In genomic region chr6:9464583-9464982, GRCh38 we compare ENCODE assay signal across 18 cellular contexts.
DNase-seq lines count a peak whose midpoint lies in the region; ATAC-seq, FAIRE-seq and TF ChIP-seq lines count a peak whose summit lies in the region.
"Had no signal": no experiment of that assay in that cellular context is flagged by ENCODE, and none has a peak within 500 bp of the region (broad histone marks: within the 10 kb centered on the region; RNA-seq: fewer than 3 reads in every experiment).

No MANE protein-coding gene starts in this region.

- no peak for TF ChIP-seq RAD21 in HepG2 (CRISPR knock-in tag; IDR thresholded peaks at IDR 0.05)

- in situ Hi-C loops in HepG2 (cut with HindIII; ENCODE audit: extremely low pct_ligation_motif_present, low pct_unique_long_range_greater_than_20kb), result no loop called here

- no peak overlapping the region for H2BK15ac ChIP-seq in mesenchymal stem cell (ENCODE audit: low read depth, poor library complexity, severe bottlenecking)

- H2BK5ac ChIP-seq in mesenchymal stem cell (ENCODE audit: low read depth, low read length, poor library complexity, severe bottlenecking), result no peak overlapping the region

- H3K4me3 ChIP-seq in HepG2 (replicated peaks in 1 of 3; ENCODE audit: insufficient read depth in 1 of 3, low read depth in 2 of 3, low read length in 3 of 3), result no peak overlapping the region
- H3K4me3 ChIP-seq in right lobe of liver, result no peak overlapping the region
- H3K4me3 ChIP-seq in mesenchymal stem cell (ENCODE audit: insufficient read depth in 1 of 2, low read depth in 1 of 2, low read length in 2 of 2), result no peak overlapping the region
- H3K4me3 ChIP-seq in colonic mucosa, result no peak overlapping the region

- H4K91ac ChIP-seq in mesenchymal stem cell (ENCODE audit: low read length), result no peak overlapping the region

- H3K36me3 ChIP-seq in HepG2 (replicated peaks in 1 of 2; ENCODE audit: control insufficient read depth in 1 of 2, insufficient read depth in 2 of 2, low read length in 2 of 2) (no peaks in the 10 kb centered on the region), right lobe of liver (no peaks in the 10 kb centered on the region), mesenchymal stem cell (ENCODE audit: control insufficient read depth in 1 of 2, insufficient read depth in 2 of 2, low read depth in 1 of 2, low read length in 2 of 2) (no peaks in the 10 kb centered on the region), colonic mucosa (no peaks in the 10 kb centered on the region)

- POLR2A ChIA-PET in HepG2 (lab: Yijun Ruan, JAX), result no interaction called here

- intact Hi-C loops in HepG2 (cut with micrococcal nuclease; ENCODE audit: unreplicated experiment), result no loop called here
- intact Hi-C loops in right lobe of liver (cut with DNase I), result no loop called here
- intact Hi-C loops in colonic mucosa (cut with DNase I), result no loop called here

- no peak overlapping the region for H4K8ac ChIP-seq in mesenchymal stem cell (ENCODE audit: low read length)

- H3K79me1 ChIP-seq in mesenchymal stem cell (replicated peaks; ENCODE audit: low read length, poor library complexity, severe bottlenecking), result no peaks in the 10 kb centered on the region

- peaks cover 28% of the 10 kb centered on the region for H3K9me3 ChIP-seq in HepG2 (ENCODE audit: low read length)
- no peaks in the 10 kb centered on the region for H3K9me3 ChIP-seq in right lobe of liver
- no peaks in the 10 kb centered on the region for H3K9me3 ChIP-seq in mesenchymal stem cell (ENCODE audit: control insufficient read depth, low read length)
- no peaks in the 10 kb centered on the region for H3K9me3 ChIP-seq in colonic mucosa

- H3K4me1 ChIP-seq in HepG2 (ENCODE audit: insufficient read depth, low read length) (no peaks in the 10 kb centered on the region), right lobe of liver (no peaks in the 10 kb centered on the region), mesenchymal stem cell (ENCODE audit: control insufficient read depth, insufficient read depth, low read depth, low read length) (no peaks in the 10 kb centered on the region), colonic mucosa (no peaks in the 10 kb centered on the region)

- H2AK5ac ChIP-seq in mesenchymal stem cell (ENCODE audit: low read length, severe bottlenecking), result no peak overlapping the region

- H3K14ac ChIP-seq in mesenchymal stem cell (ENCODE audit: low read length in 2 of 2), result no peak overlapping the region

- ATAC-seq in HepG2 (no peak), right lobe of liver (no peak)

- CTCF ChIA-PET in HepG2 (lab: Yijun Ruan, JAX; ENCODE audit: low intra/inter-chr PET ratio, low total read pairs), result no interaction called here

- WGBS in HepG2 (ENCODE audit: low lambda C conversion rate), result 6% methylated on average over 2 of the region's 2 CpGs
- WGBS in right lobe of liver (ENCODE audit: insufficient coverage, low coverage, low lambda C conversion rate, missing lambda C conversion rate), result 39% methylated on average over 2 of the region's 2 CpGs
- 78% methylated on average over 2 of the region's 2 CpGs for WGBS in mesenchymal stem cell

- H3K79me2 ChIP-seq in HepG2 (ENCODE audit: insufficient read depth, low read length), result no peaks in the 10 kb centered on the region

- no peak for FAIRE-seq in HepG2 (lab: Jason Lieb, UNC)
- FAIRE-seq: G401.6, GM12892 had no signal

- no peak overlapping the region for H3K18ac ChIP-seq in mesenchymal stem cell (ENCODE audit: low read depth in 1 of 2, low read length in 2 of 2)

- BruUV-seq in HepG2 (replicated peaks; lab: Mats Ljungman, UMichigan), result no TSS peak

- H3K27me3 ChIP-seq in HepG2 (ENCODE audit: control insufficient read depth in 1 of 2, insufficient read depth in 2 of 2, low read length in 2 of 2) (no peaks in the 10 kb centered on the region), right lobe of liver (no peaks in the 10 kb centered on the region), mesenchymal stem cell (ENCODE audit: control insufficient read depth in 1 of 2, insufficient read depth in 1 of 2, low read length in 2 of 2) (no peaks in the 10 kb centered on the region), colonic mucosa (no peaks in the 10 kb centered on the region)

- TF ChIP-seq POLR2A in HepG2 (IDR thresholded peaks at IDR 0.05; ENCODE audit: insufficient read depth in 1 of 2, low read depth in 2 of 2, low read length in 2 of 2), result no peak
- TF ChIP-seq POLR2A in right lobe of liver (IDR thresholded peaks at IDR 0.05), result no peak

- H2BK120ac ChIP-seq in mesenchymal stem cell (ENCODE audit: low read depth, low read length), result peak overlapping the region; percentile 5

- H3K27ac ChIP-seq in HepG2 (ENCODE audit: extremely low read length, insufficient read depth, low read length) (no peak overlapping the region), right lobe of liver (no peak overlapping the region), mesenchymal stem cell (ENCODE audit: low read length, poor library complexity, severe bottlenecking) (no peak overlapping the region), colonic mucosa (no peak overlapping the region)

- no peak overlapping the region for H3K4ac ChIP-seq in mesenchymal stem cell (ENCODE audit: low read depth in 1 of 2, low read length in 2 of 2)

- no peak overlapping the region for H3K4me2 ChIP-seq in HepG2 (ENCODE audit: low read depth, low read length)
- H3K4me2 ChIP-seq in mesenchymal stem cell (ENCODE audit: low read length, poor library complexity, severe bottlenecking), result no peak overlapping the region

- DNase-seq in HepG2 (ENCODE audit: low spot score) (no peak), right lobe of liver (no peak), RPMI8226 (peak; percentile 42), mesenchymal stem cell (no peak), colonic mucosa (no peak), SHP77 (lab: John Stamatoyannopoulos, UW) (no peak)
- DNase-seq: 8988T; C1 segment of cervical spinal cord; Calu3; CD4-positive, alpha-beta memory T cell; COR-L47; DMS153; DND-41; GOT3; H7; HCEC 1CT had no signal

- no peaks in the 10 kb centered on the region for H4K20me1 ChIP-seq in HepG2 (ENCODE audit: insufficient read depth, low read length)

- H2AFZ ChIP-seq in HepG2 (ENCODE audit: low read length) (no peak overlapping the region), mesenchymal stem cell (ENCODE audit: low read depth, low read length) (no peak overlapping the region)

- H3K9ac ChIP-seq in HepG2 (ENCODE audit: insufficient read depth, low read depth, low read length) (no peak overlapping the region), mesenchymal stem cell (ENCODE audit: low read length) (no peak overlapping the region), colonic mucosa (ENCODE audit: low read depth in 2 of 2, low read length in 2 of 2) (no peak overlapping the region)

- no peak overlapping the region for H2BK12ac ChIP-seq in mesenchymal stem cell (ENCODE audit: low read length in 2 of 2)

- no peak overlapping the region for H3K23ac ChIP-seq in mesenchymal stem cell (ENCODE audit: low read length in 2 of 2)

- no peak for TF ChIP-seq CTCF in HepG2 (CRISPR knock-in tag; IDR thresholded peaks at IDR 0.05)
- no peak for TF ChIP-seq CTCF in right lobe of liver (IDR thresholded peaks at IDR 0.05)
- TF ChIP-seq CTCF in colonic mucosa (IDR thresholded peaks at IDR 0.05), result no peak

- TF ChIP-seq EP300 in HepG2 (IDR thresholded peaks at IDR 0.05; ENCODE audit: low read depth in 2 of 2, low read length in 2 of 2), result no peak
- TF ChIP-seq EP300 in HepG2 (CRISPR knock-in tag; IDR thresholded peaks at IDR 0.05; ENCODE audit: borderline replicate concordance), result no peak

TF ChIP-seq in HepG2, 621 proteins besides CTCF, POLR2A, EP300 and RAD21:
- TF ChIP-seq MAFK (conservative IDR thresholded peaks at IDR 0.05 in 1 of 2, IDR thresholded peaks at IDR 0.05 in 1 of 2; ENCODE audit: low read length in 2 of 2) (peak; percentile 63 to 87; a peak in 3 of 4 replicates), DRAP1 (CRISPR knock-in tag; IDR thresholded peaks at IDR 0.05) (no peak), MAFF (IDR thresholded peaks at IDR 0.05; ENCODE audit: low read depth, low read length) (peak; percentile 70)
